ENCODE assay signal across 10 cellular contexts in the genomic region with DNA sequence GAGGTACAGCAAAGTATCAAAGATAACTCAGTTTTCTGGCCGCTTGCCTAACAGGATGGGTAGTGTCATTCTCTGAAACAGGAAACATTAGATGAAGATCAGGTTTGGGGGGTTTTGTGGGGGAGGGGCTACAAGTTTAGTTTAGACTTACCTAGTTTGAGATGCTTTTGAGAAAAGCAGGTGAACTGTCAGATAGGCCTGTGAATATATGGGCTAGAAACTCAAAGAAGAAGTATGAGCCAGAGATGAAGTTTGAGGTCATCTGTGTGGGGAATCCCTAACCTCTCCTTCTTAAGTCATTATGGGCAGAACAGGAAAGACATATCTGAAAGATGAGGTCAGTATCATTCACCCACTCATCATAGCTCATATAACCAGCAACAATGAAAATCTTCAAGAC. TPM values are rescaled to one million over a fixed set of nuclear protein-coding genes. Genes with fewer than 3 reads are reported as not detected.
DNase-seq lines count a peak whose midpoint lies in the region; ATAC-seq lines count a peak whose summit lies in the region.
"Had no signal": no experiment of that assay in that cellular context is flagged by ENCODE, and none has a peak within 500 bp of the region (broad histone marks: within the 10 kb centered on the region; RNA-seq: fewer than 3 reads in every experiment).

No MANE protein-coding gene starts in this region.

- peaks cover 3 to 10% of the 10 kb centered on the region in 2 donors for H3K4me1 Mint-ChIP-seq in natural killer cell treated with Interleukin-12 subunit alpha and Interleukin-12 subunit beta and Interleukin-15 and Interleukin-18, amount 100 ng/mL, for 72 hours (ENCODE audit: low read depth in 2 of 2)

- peaks cover 28 to 36% of the 10 kb centered on the region in 2 donors for H3K27me3 Mint-ChIP-seq in natural killer cell treated with Interleukin-12 subunit alpha and Interleukin-12 subunit beta and Interleukin-15 and Interleukin-18, amount 100 ng/mL, for 72 hours

- H3K9ac ChIP-seq in adipocyte (ENCODE audit: low read length): no peak overlapping the region

- no peaks in the 10 kb centered on the region for H3K9me3 ChIP-seq in adipocyte (ENCODE audit: control insufficient read depth, low read length)

- no peaks in the 10 kb centered on the region for H3K36me3 ChIP-seq in adipocyte (ENCODE audit: control insufficient read depth, insufficient read depth, low read length, severe bottlenecking)

- DNase-seq in DMS53 (lab: John Stamatoyannopoulos, UW): peak; percentile 23
- no peak for DNase-seq in DMS53 treated with DMSO at 0.1 percent for 48 hours (lab: John Stamatoyannopoulos, UW; ENCODE audit: unreplicated experiment)
- peak; percentile 73 for DNase-seq in HS-5 (ENCODE audit: low read depth)
- DNase-seq in adipocyte (ENCODE audit: low read depth): peak; percentile 56
- no peak for DNase-seq in natural killer cell treated with Interleukin-12 subunit alpha and Interleukin-12 subunit beta and Interleukin-15 and Interleukin-18, amount 100 ng/mL, for 72 hours (ENCODE audit: low spot score)
- no peak for DNase-seq in amygdala (lab: John Stamatoyannopoulos, UW)
- no peak for DNase-seq in caudate nucleus (lab: John Stamatoyannopoulos, UW)
- no peak for DNase-seq in NCI-H2029 treated with DMSO at 0.1 percent for 48 hours (lab: John Stamatoyannopoulos, UW)
- DNase-seq: HFFc6 had no signal

- peak; percentile 52 to 59 for ATAC-seq in natural killer cell treated with Interleukin-12 subunit alpha and Interleukin-12 subunit beta and Interleukin-15 and Interleukin-18, amount 100 ng/mL, for 72 hours

- no peak overlapping the region for H3K4me3 ChIP-seq in adipocyte (ENCODE audit: low read length)

- H3K4me3 Mint-ChIP-seq in natural killer cell treated with Interleukin-12 subunit alpha and Interleukin-12 subunit beta and Interleukin-15 and Interleukin-18, amount 100 ng/mL, for 72 hours: no peak overlapping the region
- H3K4me3 Mint-ChIP-seq: HFFc6 had no signal

- H3K27ac Mint-ChIP-seq in natural killer cell treated with Interleukin-12 subunit alpha and Interleukin-12 subunit beta and Interleukin-15 and Interleukin-18, amount 100 ng/mL, for 72 hours: no peak overlapping the region
- H3K27ac Mint-ChIP-seq: HFFc6 had no signal

- no peak overlapping the region for H3K27ac ChIP-seq in caudate nucleus (ENCODE audit: low read depth, low read length)
- H3K27ac ChIP-seq: 22Rv1 had no signal

- H3K36me3 Mint-ChIP-seq in natural killer cell treated with Interleukin-12 subunit alpha and Interleukin-12 subunit beta and Interleukin-15 and Interleukin-18, amount 100 ng/mL, for 72 hours: no peaks in the 10 kb centered on the region

- H3K27me3 ChIP-seq in adipocyte (replicated peaks; ENCODE audit: control insufficient read depth, insufficient read depth, low read length): no peaks in the 10 kb centered on the region

- H3K4me1 ChIP-seq in adipocyte (ENCODE audit: control insufficient read depth, insufficient read depth, low read length): peaks cover 9% of the 10 kb centered on the region

- H3K9me3 Mint-ChIP-seq in natural killer cell treated with Interleukin-12 subunit alpha and Interleukin-12 subunit beta and Interleukin-15 and Interleukin-18, amount 100 ng/mL, for 72 hours: no peaks in the 10 kb centered on the region
- H3K9me3 Mint-ChIP-seq: HFFc6 had no signal

RNA-seq across cellular contexts. Expression of gene HOATZ, which starts 11.9 kb away (rescaled TPM):
- not detected for total RNA-seq in natural killer cell treated with Interleukin-12 subunit alpha and Interleukin-12 subunit beta and Interleukin-15 and Interleukin-18, amount 100 ng/mL, for 72 hours
- total RNA-seq: HFFc6 had no signal

RNA-seq across cellular contexts. Expression of gene LAYN, which starts 14.0 kb away (rescaled TPM):
- total RNA-seq in natural killer cell treated with Interleukin-12 subunit alpha and Interleukin-12 subunit beta and Interleukin-15 and Interleukin-18, amount 100 ng/mL, for 72 hours: under 1 TPM; 0.52 to 0.67 TPM

RNA-seq across cellular contexts. Expression of gene BTG4, which starts 14.3 kb away (rescaled TPM):
- total RNA-seq in natural killer cell treated with Interleukin-12 subunit alpha and Interleukin-12 subunit beta and Interleukin-15 and Interleukin-18, amount 100 ng/mL, for 72 hours: not detected
- total RNA-seq: HFFc6 had no signal

Comparison
In these comparisons a context has a peak if more than half of its experiments do, and no peak if none do; other contexts are left out.
1. DNase-seq: peak in DMS53 (single experiment), HS-5 (single experiment) and adipocyte (single experiment); none in DMS53 treated with DMSO at 0.1 percent for 48 hours (single experiment), natural killer cell treated with Interleukin-12 subunit alpha and Interleukin-12 subunit beta and Interleukin-15 and Interleukin-18, amount 100 ng/mL, for 72 hours (single experiment), amygdala (0 of 56), caudate nucleus (0 of 61) and NCI-H2029 treated with DMSO at 0.1 percent for 48 hours (single experiment).